ENCODE assay signal across 8 cellular contexts in genomic region chr20:31705598-31706597, GRCh38. TPM values are rescaled to one million over a fixed set of nuclear protein-coding genes. Genes with fewer than 3 reads are reported as not detected.
DNase-seq lines count a peak whose midpoint lies in the region; ATAC-seq lines count a peak whose summit lies in the region.

No MANE protein-coding gene starts in this region.

- no peaks in the 10 kb centered on the region for H3K9me3 ChIP-seq in adipocyte (ENCODE audit: control insufficient read depth, low read length)
- H3K9me3 ChIP-seq in neuronal stem cell (replicated peaks in 1 of 2; ENCODE audit: control insufficient read depth in 2 of 2, insufficient read depth in 1 of 2, low read depth in 1 of 2, low read length in 2 of 2): no peaks in the 10 kb centered on the region

- POLR2A ChIA-PET in activated CD4-positive, alpha-beta T cell treated with anti-CD3 and anti-CD28 coated beads for 36 hours (lab: Charles Lee): no interaction called here

- H3K23ac ChIP-seq in neuronal stem cell (ENCODE audit: low read depth, low read length, poor library complexity): no peak overlapping the region

- peaks cover 74% of the 10 kb centered on the region for H3K36me3 Mint-ChIP-seq in activated CD4-positive, alpha-beta T cell treated with anti-CD3 and anti-CD28 coated beads for 36 hours (ENCODE audit: low read depth)

- H3K27me3 Mint-ChIP-seq in activated CD4-positive, alpha-beta T cell treated with anti-CD3 and anti-CD28 coated beads for 36 hours: no peaks in the 10 kb centered on the region

- no peak overlapping the region for H3K18ac ChIP-seq in neuronal stem cell (ENCODE audit: low read length)

- no peak overlapping the region for H3K27ac ChIP-seq in neuronal stem cell (replicated peaks; ENCODE audit: low read length)

- no peaks in the 10 kb centered on the region for H3K9me3 Mint-ChIP-seq in activated CD4-positive, alpha-beta T cell treated with anti-CD3 and anti-CD28 coated beads for 36 hours (ENCODE audit: low read depth)

- H2BK5ac ChIP-seq in neuronal stem cell (ENCODE audit: low read length): no peak overlapping the region

- H2BK15ac ChIP-seq in neuronal stem cell (ENCODE audit: low read length): no peak overlapping the region

- H3K4me2 ChIP-seq in neuronal stem cell (ENCODE audit: insufficient read depth, low read length, poor library complexity, severe bottlenecking): no peak overlapping the region

- H3K14ac ChIP-seq in neuronal stem cell (ENCODE audit: low read length): no peak overlapping the region

- no peak overlapping the region for H2AK5ac ChIP-seq in neuronal stem cell (ENCODE audit: low read depth, low read length)

- H3K79me1 ChIP-seq in neuronal stem cell (ENCODE audit: low read depth, low read length): peaks cover 7% of the 10 kb centered on the region

- no peak overlapping the region for H3K4ac ChIP-seq in neuronal stem cell (ENCODE audit: low read length)

- peaks cover 52% of the 10 kb centered on the region for H3K4me1 ChIP-seq in adipocyte (ENCODE audit: control insufficient read depth, insufficient read depth, low read length)
- H3K4me1 ChIP-seq in neuronal stem cell (ENCODE audit: control insufficient read depth in 2 of 2, insufficient read depth in 1 of 2, low read depth in 1 of 2, low read length in 2 of 2): peaks cover 0 to 2% of the 10 kb centered on the region in 2 donors

- H2BK12ac ChIP-seq in neuronal stem cell (ENCODE audit: low read length): no peak overlapping the region

- DNase-seq in activated CD4-positive, alpha-beta T cell treated with anti-CD3 and anti-CD28 coated beads for 36 hours: no peak
- no peak for DNase-seq in activated CD4-positive, alpha-beta T cell treated with anti-CD3 and anti-CD28 coated beads for 4 hours
- DNase-seq in adipocyte (ENCODE audit: low read depth) (no peak), pons (ENCODE audit: low spot score) (peak; percentile 7), occipital lobe (lab: John Stamatoyannopoulos, UW) (no peak), NCI-H510A (lab: John Stamatoyannopoulos, UW) (no peak), neuronal stem cell (ENCODE audit: low spot score) (no peak)

- H3K9ac ChIP-seq in adipocyte (ENCODE audit: low read length): peak overlapping the region; percentile 9
- H3K9ac ChIP-seq in neuronal stem cell (ENCODE audit: low read depth, low read length, poor library complexity): no peak overlapping the region

- CTCF ChIA-PET in activated CD4-positive, alpha-beta T cell treated with anti-CD3 and anti-CD28 coated beads for 36 hours (lab: Charles Lee): interaction anchor here (1.1 to 1.3 kb wide), 3 partner anchors 10 to 44 kb away, joined by 3 to 7 read pairs (median 6); no protein-coding TSS in a partner anchor

- WGBS in neuronal stem cell (ENCODE audit: extremely low coverage in 2 of 2, insufficient read length in 2 of 2, insufficient replicate concordance in 1 of 2), 2 donors: no CpG with 5 or more reads among the region's 4 CpGs

- H4K91ac ChIP-seq in neuronal stem cell (ENCODE audit: low read depth, low read length, poor library complexity): no peak overlapping the region

- H3K36me3 ChIP-seq in adipocyte (ENCODE audit: control insufficient read depth, insufficient read depth, low read length, severe bottlenecking): peaks cover 71% of the 10 kb centered on the region
- peaks cover 5 to 72% of the 10 kb centered on the region in 2 donors for H3K36me3 ChIP-seq in neuronal stem cell (replicated peaks in 1 of 2; ENCODE audit: control insufficient read depth in 2 of 2, insufficient read depth in 2 of 2, low read length in 2 of 2)

- no peak overlapping the region for H3K4me3 ChIP-seq in adipocyte (ENCODE audit: low read length)
- no peak overlapping the region for H3K4me3 ChIP-seq in neuronal stem cell (ENCODE audit: low read length in 2 of 2)

- no peak for ATAC-seq in activated CD4-positive, alpha-beta T cell treated with anti-CD3 and anti-CD28 coated beads for 36 hours
- ATAC-seq in HG03039 (IDR thresholded peaks at IDR 0.05; ENCODE audit: unreplicated experiment): peak; percentile 73

- H3K27me3 ChIP-seq in adipocyte (replicated peaks; ENCODE audit: control insufficient read depth, insufficient read depth, low read length) (no peaks in the 10 kb centered on the region), neuronal stem cell (ENCODE audit: control insufficient read depth in 3 of 3, insufficient read depth in 3 of 3, low read depth in 1 of 3, low read length in 3 of 3) (no peaks in the 10 kb centered on the region)

- H3K27ac Mint-ChIP-seq in activated CD4-positive, alpha-beta T cell treated with anti-CD3 and anti-CD28 coated beads for 36 hours: peak overlapping the region; percentile 76

- H3K4me3 Mint-ChIP-seq in activated CD4-positive, alpha-beta T cell treated with anti-CD3 and anti-CD28 coated beads for 36 hours: no peak overlapping the region

- H2AFZ ChIP-seq in neuronal stem cell (ENCODE audit: low read length): no peak overlapping the region

- H4K8ac ChIP-seq in neuronal stem cell (ENCODE audit: low read depth, low read length): no peak overlapping the region

- peaks cover 58% of the 10 kb centered on the region for H3K4me1 Mint-ChIP-seq in activated CD4-positive, alpha-beta T cell treated with anti-CD3 and anti-CD28 coated beads for 36 hours

- H2BK120ac ChIP-seq in neuronal stem cell (ENCODE audit: low read depth, low read length): no peak overlapping the region

- intact Hi-C loops in activated CD4-positive, alpha-beta T cell treated with anti-CD3 and anti-CD28 coated beads for 36 hours (cut with DNase I, micrococcal nuclease): no loop called here

RNA-seq across cellular contexts. Expression of gene BCL2L1, which starts 16.8 kb away (rescaled TPM):
- total RNA-seq in activated CD4-positive, alpha-beta T cell treated with anti-CD3 and anti-CD28 coated beads for 36 hours: 100 to 1,000 TPM; 107 to 121 TPM
- 42.6 TPM for total RNA-seq in occipital lobe
- polyA plus RNA-seq in neuronal stem cell (2013, experiment 1 of 2): 37.9 TPM
- polyA plus RNA-seq in neuronal stem cell (2013, experiment 2 of 2): 38.2 TPM

RNA-seq across cellular contexts. Expression of gene TPX2, which starts 33.2 kb away (rescaled TPM):
- total RNA-seq in activated CD4-positive, alpha-beta T cell treated with anti-CD3 and anti-CD28 coated beads for 36 hours: 100 to 1,000 TPM; 137 to 179 TPM
- 5.8 TPM for total RNA-seq in occipital lobe
- 174 TPM for polyA plus RNA-seq in neuronal stem cell (2013, experiment 1 of 2)
- polyA plus RNA-seq in neuronal stem cell (2013, experiment 2 of 2): 172 TPM

Comparison
In these comparisons a context has a peak if more than half of its experiments do, and no peak if none do; other contexts are left out.
1. RNA of gene TPX2, which starts 33.2 kb away (total RNA-seq): 137 to 179 TPM in activated CD4-positive, alpha-beta T cell treated with anti-CD3 and anti-CD28 coated beads for 36 hours; 5.8 TPM in occipital lobe (single experiment); every median in the first group is over 10 times any median in the second.